Comparison of ENCODE assay signal across 27 cellular contexts in the genomic region with DNA sequence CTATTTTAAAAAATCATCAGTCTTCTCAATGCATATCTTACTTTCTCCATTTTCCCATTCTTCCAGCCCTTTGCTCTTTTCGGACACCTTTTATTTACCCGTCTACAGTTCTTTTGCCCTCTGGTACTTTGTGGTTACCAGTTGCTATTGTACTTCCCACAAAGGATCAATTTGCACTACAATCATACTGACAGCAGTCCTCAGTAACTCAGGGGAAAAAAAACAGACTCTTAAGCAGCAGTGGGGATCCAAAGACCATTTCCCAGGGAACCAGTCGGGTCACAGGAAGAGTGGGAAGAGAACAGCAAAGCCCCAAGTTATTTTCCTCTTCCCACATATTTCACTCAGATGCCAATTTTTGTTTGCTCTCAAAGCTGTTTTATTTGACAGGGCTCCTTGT. TPM values are rescaled to one million over a fixed set of nuclear protein-coding genes. Genes with fewer than 3 reads are reported as not detected.
DNase-seq lines count a peak whose midpoint lies in the region; ATAC-seq and TF ChIP-seq lines count a peak whose summit lies in the region.
"Had no signal": no experiment of that assay in that cellular context is flagged by ENCODE, and none has a peak within 500 bp of the region (broad histone marks: within the 10 kb centered on the region; RNA-seq: fewer than 3 reads in every experiment).

No MANE protein-coding gene starts in this region.

- no peak for TF ChIP-seq POLR2A in esophagus muscularis mucosa (IDR thresholded peaks at IDR 0.05; ENCODE audit: low read depth)

- no peak overlapping the region for H2AFZ ChIP-seq in GM23338

- no peaks in the 10 kb centered on the region for H3F3A ChIP-seq in GM23338 (replicated peaks; ENCODE audit: low read depth)

- POLR2A ChIA-PET in activated CD8-positive, alpha-beta T cell treated with anti-CD3 and anti-CD28 coated beads, Interleukin-2, amount 10 ng/mL, durations not matched to agents 7 days and 5 days (lab: Charles Lee): no interaction called here
- POLR2A ChIA-PET in activated CD8-positive, alpha-beta T cell treated with anti-CD3 and anti-CD28 coated beads for 36 hours (lab: Charles Lee): no interaction called here

- H3K27ac ChIP-seq in GM23338 (ENCODE audit: low read depth): no peak overlapping the region
- peak overlapping the region in 3 of 4 donors; percentile 52 to 61 (median 58) for H3K27ac ChIP-seq in esophagus muscularis mucosa (replicated peaks in 1 of 4)
- peak overlapping the region; percentile 63 for H3K27ac ChIP-seq in psoas muscle
- H3K27ac ChIP-seq: BLaER1 treated with 17β-estradiol and CSF1 and Interleukin-3, amounts not matched to agents 10 nM and 100 nM had no signal

- H3K4me1 ChIP-seq in GM23338 (ENCODE audit: insufficient read depth): peaks cover 21% of the 10 kb centered on the region
- H3K4me1 ChIP-seq in NT2/D1 (ENCODE audit: insufficient read depth, insufficient read length): no peaks in the 10 kb centered on the region
- H3K4me1 ChIP-seq in esophagus muscularis mucosa: peaks cover 0 to 33% (median 10%) of the 10 kb centered on the region in 4 donors
- H3K4me1 ChIP-seq in psoas muscle: no peaks in the 10 kb centered on the region
- H3K4me1 ChIP-seq: esophagus squamous epithelium, uterus had no signal

- no peaks in the 10 kb centered on the region for H3K36me3 Mint-ChIP-seq in GM23338 (ENCODE audit: low read depth)
- no peaks in the 10 kb centered on the region for H3K36me3 Mint-ChIP-seq in activated CD8-positive, alpha-beta T cell treated with anti-CD3 and anti-CD28 coated beads, Interleukin-2, amount 10 ng/mL, durations not matched to agents 7 days and 5 days (ENCODE audit: low read depth)
- no peaks in the 10 kb centered on the region for H3K36me3 Mint-ChIP-seq in activated CD8-positive, alpha-beta T cell treated with anti-CD3 and anti-CD28 coated beads for 36 hours (ENCODE audit: low read depth)
- H3K36me3 Mint-ChIP-seq: immature natural killer cell had no signal

- TF ChIP-seq CTCF in GM23338 (conservative IDR thresholded peaks at IDR 0.05; ENCODE audit: low read depth in 2 of 2) (no peak), esophagus muscularis mucosa (IDR thresholded peaks at IDR 0.05) (no peak), psoas muscle (IDR thresholded peaks at IDR 0.05) (no peak)
- no peak for TF ChIP-seq CTCF in activated CD8-positive, alpha-beta T cell treated with anti-CD3 and anti-CD28 coated beads for 36 hours (IDR thresholded peaks at IDR 0.05)

- H4K20me1 ChIP-seq in GM23338 (replicated peaks; ENCODE audit: insufficient read depth): no peaks in the 10 kb centered on the region

- H3K4me3 ChIP-seq in GM23338: no peak overlapping the region
- no peak overlapping the region for H3K4me3 ChIP-seq in NT2/D1 (ENCODE audit: insufficient read length, low read depth)
- no peak overlapping the region for H3K4me3 ChIP-seq in esophagus muscularis mucosa
- no peak overlapping the region for H3K4me3 ChIP-seq in psoas muscle
- H3K4me3 ChIP-seq: BLaER1 treated with 17β-estradiol and CSF1 and Interleukin-3, amounts not matched to agents 10 nM and 100 nM; esophagus squamous epithelium; uterus had no signal

- H3K4me1 Mint-ChIP-seq in GM23338: peaks cover 30% of the 10 kb centered on the region
- H3K4me1 Mint-ChIP-seq in activated CD8-positive, alpha-beta T cell treated with anti-CD3 and anti-CD28 coated beads, Interleukin-2, amount 10 ng/mL, durations not matched to agents 7 days and 5 days (ENCODE audit: low read depth): no peaks in the 10 kb centered on the region
- no peaks in the 10 kb centered on the region for H3K4me1 Mint-ChIP-seq in activated CD8-positive, alpha-beta T cell treated with anti-CD3 and anti-CD28 coated beads for 36 hours (ENCODE audit: low read depth)
- H3K4me1 Mint-ChIP-seq: activated B cell treated with CpG ODN at 0.5 μM for 24 hours, immature natural killer cell had no signal

- CTCF ChIA-PET in activated CD8-positive, alpha-beta T cell treated with anti-CD3 and anti-CD28 coated beads, Interleukin-2, amount 10 ng/mL, durations not matched to agents 7 days and 5 days (lab: Charles Lee): no interaction called here
- CTCF ChIA-PET in activated CD8-positive, alpha-beta T cell treated with anti-CD3 and anti-CD28 coated beads for 36 hours (lab: Charles Lee): no interaction called here

- H3K27me3 Mint-ChIP-seq in GM23338 (ENCODE audit: insufficient read depth, low read depth, poor library complexity): peaks cover 3% of the 10 kb centered on the region
- H3K27me3 Mint-ChIP-seq in activated CD8-positive, alpha-beta T cell treated with anti-CD3 and anti-CD28 coated beads, Interleukin-2, amount 10 ng/mL, durations not matched to agents 7 days and 5 days (ENCODE audit: low read depth): no peaks in the 10 kb centered on the region
- no peaks in the 10 kb centered on the region for H3K27me3 Mint-ChIP-seq in activated CD8-positive, alpha-beta T cell treated with anti-CD3 and anti-CD28 coated beads for 36 hours
- H3K27me3 Mint-ChIP-seq: activated B cell treated with CpG ODN at 0.5 μM for 24 hours had no signal

- H3K27me3 ChIP-seq in GM23338 (ENCODE audit: insufficient read depth) (peaks cover 29% of the 10 kb centered on the region), NT2/D1 (ENCODE audit: insufficient read depth, insufficient read length) (peaks cover 7% of the 10 kb centered on the region), esophagus muscularis mucosa (no peaks in the 10 kb centered on the region), psoas muscle (ENCODE audit: insufficient read depth in 3 of 3, low read length in 2 of 3) (no peaks in the 10 kb centered on the region)
- H3K27me3 ChIP-seq: esophagus squamous epithelium had no signal

- no peaks in the 10 kb centered on the region for H3K9me3 Mint-ChIP-seq in GM23338
- no peaks in the 10 kb centered on the region for H3K9me3 Mint-ChIP-seq in activated CD8-positive, alpha-beta T cell treated with anti-CD3 and anti-CD28 coated beads, Interleukin-2, amount 10 ng/mL, durations not matched to agents 7 days and 5 days (ENCODE audit: insufficient read depth)
- no peaks in the 10 kb centered on the region for H3K9me3 Mint-ChIP-seq in activated CD8-positive, alpha-beta T cell treated with anti-CD3 and anti-CD28 coated beads for 36 hours
- H3K9me3 Mint-ChIP-seq: activated B cell treated with CpG ODN at 0.5 μM for 24 hours; activated naive CD4-positive, alpha-beta T cell treated with anti-CD3 and anti-CD28 coated beads for 36 hours; activated T-cell treated with anti-CD3 and anti-CD28 coated beads, Interleukin-2, amount 50 U/mL, for 4 hours had no signal

- H3K9me2 ChIP-seq in GM23338 (ENCODE audit: insufficient read depth): no peaks in the 10 kb centered on the region

- no peak overlapping the region for H3K9ac ChIP-seq in NT2/D1 (ENCODE audit: insufficient read length, low read depth)
- H3K9ac ChIP-seq: BLaER1 treated with 17β-estradiol and CSF1 and Interleukin-3, amounts not matched to agents 10 nM and 100 nM had no signal

- TF ChIP-seq EP300 in esophagus muscularis mucosa (IDR thresholded peaks at IDR 0.05): no peak

- DNase-seq in GM23338 (ENCODE audit: low spot score): peak; percentile 57
- DNase-seq in NT2/D1 (ENCODE audit: low read depth, low spot score): peak; percentile 62
- no peak for DNase-seq in esophagus muscularis mucosa (ENCODE audit: extremely low spot score)
- DNase-seq in psoas muscle: no peak
- DNase-seq in activated CD8-positive, alpha-beta T cell treated with anti-CD3 and anti-CD28 coated beads, Interleukin-2, amount 10 ng/mL, durations not matched to agents 7 days and 5 days: no peak
- no peak for DNase-seq in activated CD8-positive, alpha-beta T cell treated with anti-CD3 and anti-CD28 coated beads for 36 hours
- DNase-seq in GM19238 (ENCODE audit: insufficient read length, low spot score): no peak
- DNase-seq: ACHN; activated B cell treated with CpG ODN at 0.5 μM for 24 hours; activated naive CD4-positive, alpha-beta T cell treated with anti-CD3 and anti-CD28 coated beads for 36 hours; activated T-cell treated with anti-CD3 and anti-CD28 coated beads, Interleukin-2, amount 50 U/mL, for 4 hours; amygdala; cerebellar nuclear complex; effector CD4-positive, alpha-beta T cell; EL; esophagus squamous epithelium; immature natural killer cell; NCI-H1092 treated with DMSO at 0.1 percent for 48 hours; NCI-H2029; NCI-H446 treated with DMSO at 0.1 percent for 48 hours; RPMI8226; substantia nigra; T-helper 9 cell; uterus had no signal

- no peaks in the 10 kb centered on the region for H3K36me3 ChIP-seq in GM23338 (ENCODE audit: insufficient read depth)
- H3K36me3 ChIP-seq in NT2/D1 (ENCODE audit: insufficient read depth, insufficient read length, low read length): no peaks in the 10 kb centered on the region
- H3K36me3 ChIP-seq in esophagus muscularis mucosa: no peaks in the 10 kb centered on the region
- H3K36me3 ChIP-seq in psoas muscle (ENCODE audit: insufficient read depth in 1 of 2, low read depth in 1 of 2): no peaks in the 10 kb centered on the region
- H3K36me3 ChIP-seq: BLaER1 treated with 17β-estradiol and CSF1 and Interleukin-3, amounts not matched to agents 10 nM and 100 nM; esophagus squamous epithelium; uterus had no signal

- intact Hi-C loops in esophagus muscularis mucosa (cut with DNase I): no loop called here
- intact Hi-C loops in psoas muscle (cut with DNase I): no loop called here
- intact Hi-C loops in activated CD8-positive, alpha-beta T cell treated with anti-CD3 and anti-CD28 coated beads for 36 hours (cut with micrococcal nuclease): no loop called here

- no peaks in the 10 kb centered on the region for H3K79me2 ChIP-seq in GM23338 (replicated peaks; ENCODE audit: insufficient read depth)

- no peaks in the 10 kb centered on the region for H3K9me3 ChIP-seq in NT2/D1 (ENCODE audit: insufficient read depth, low read length)
- no peaks in the 10 kb centered on the region for H3K9me3 ChIP-seq in esophagus muscularis mucosa
- no peaks in the 10 kb centered on the region for H3K9me3 ChIP-seq in psoas muscle
- H3K9me3 ChIP-seq: BLaER1 treated with 17β-estradiol and CSF1 and Interleukin-3, amounts not matched to agents 10 nM and 100 nM; esophagus squamous epithelium; uterus had no signal

- H3K27ac Mint-ChIP-seq in GM23338: no peak overlapping the region
- no peak overlapping the region for H3K27ac Mint-ChIP-seq in activated CD8-positive, alpha-beta T cell treated with anti-CD3 and anti-CD28 coated beads, Interleukin-2, amount 10 ng/mL, durations not matched to agents 7 days and 5 days
- H3K27ac Mint-ChIP-seq in activated CD8-positive, alpha-beta T cell treated with anti-CD3 and anti-CD28 coated beads for 36 hours: no peak overlapping the region
- H3K27ac Mint-ChIP-seq: activated B cell treated with CpG ODN at 0.5 μM for 24 hours; activated naive CD4-positive, alpha-beta T cell treated with anti-CD3 and anti-CD28 coated beads for 36 hours; immature natural killer cell had no signal

- peak; percentile 96 for ATAC-seq in GM23338
- ATAC-seq in psoas muscle: no peak
- ATAC-seq in activated CD8-positive, alpha-beta T cell treated with anti-CD3 and anti-CD28 coated beads, Interleukin-2, amount 10 ng/mL, durations not matched to agents 7 days and 5 days: no peak
- no peak for ATAC-seq in GM18868 (IDR thresholded peaks at IDR 0.05; ENCODE audit: unreplicated experiment)
- ATAC-seq in activated CD8-positive, alpha-beta T cell treated with anti-CD3 and anti-CD28 coated beads for 36 hours: no peak
- ATAC-seq: activated T-cell treated with anti-CD3 and anti-CD28 coated beads, Interleukin-2, amount 50 U/mL, for 4 hours; SK-N-SH treated with all-trans-retinoic acid at 6 μM for 48 hours had no signal

- 31% methylated on average over 3 of the region's 3 CpGs for WGBS in esophagus muscularis mucosa
- WGBS in psoas muscle, 3 donors: 12 to 27% (median 18%) methylated on average over 3 of the region's 3 CpGs

- H3K4me2 ChIP-seq in GM23338: peak overlapping the region; percentile 45
- H3K4me2 ChIP-seq: BLaER1 treated with 17β-estradiol and CSF1 and Interleukin-3, amounts not matched to agents 10 nM and 100 nM had no signal

- H3K4me3 Mint-ChIP-seq in GM23338: peak overlapping the region; percentile 22; the same call in 1 of the 3 replicates
- no peak overlapping the region for H3K4me3 Mint-ChIP-seq in activated CD8-positive, alpha-beta T cell treated with anti-CD3 and anti-CD28 coated beads, Interleukin-2, amount 10 ng/mL, durations not matched to agents 7 days and 5 days
- H3K4me3 Mint-ChIP-seq in activated CD8-positive, alpha-beta T cell treated with anti-CD3 and anti-CD28 coated beads for 36 hours: no peak overlapping the region
- H3K4me3 Mint-ChIP-seq: activated B cell treated with CpG ODN at 0.5 μM for 24 hours; activated naive CD4-positive, alpha-beta T cell treated with anti-CD3 and anti-CD28 coated beads for 36 hours; activated T-cell treated with anti-CD3 and anti-CD28 coated beads, Interleukin-2, amount 50 U/mL, for 4 hours; immature natural killer cell had no signal

RNA-seq across cellular contexts. Expression of a gene that starts 23.1 kb away (rescaled TPM):
- total RNA-seq in GM23338 (2014; rRNA removed; shearing (Covaris generic)): 7.6 and 12.5 TPM in 2 replicates
- polyA plus RNA-seq in GM23338 (2016; fragmentation: Nextera tagmentation; extraction: Ambion mirVana) (4.5 and 4.8 TPM in 2 replicates), psoas muscle (10 to 100 TPM in 2 of 3 donors, 1 to 10 TPM in 1; 6.8 to 23.8 (median 23.1) TPM)
- total RNA-seq in esophagus muscularis mucosa (100 to 1,000 TPM; 127 to 210 (median 188) TPM), psoas muscle (100 to 1,000 TPM in 2 of 4 donors, 10 to 100 TPM in 2; 86.5 to 170 (median 120) TPM)
- total RNA-seq in activated CD8-positive, alpha-beta T cell treated with anti-CD3 and anti-CD28 coated beads, Interleukin-2, amount 10 ng/mL, durations not matched to agents 7 days and 5 days: not detected
- under 1 TPM; 0.27 to 0.49 TPM for total RNA-seq in activated CD8-positive, alpha-beta T cell treated with anti-CD3 and anti-CD28 coated beads for 36 hours
- polyA plus RNA-seq: immature natural killer cell had no signal

Comparison
In these comparisons a context has a peak if more than half of its experiments do, and no peak if none do; other contexts are left out.
1. DNase-seq: peak in GM23338 (single experiment) and NT2/D1 (single experiment); none in esophagus muscularis mucosa (single experiment), psoas muscle (0 of 2), activated CD8-positive, alpha-beta T cell treated with anti-CD3 and anti-CD28 coated beads, Interleukin-2, amount 10 ng/mL, durations not matched to agents 7 days and 5 days (single experiment), activated CD8-positive, alpha-beta T cell treated with anti-CD3 and anti-CD28 coated beads for 36 hours (single experiment) and GM19238 (single experiment).